2 cellular contexts compared by ENCODE assay signal in the genomic region with DNA sequence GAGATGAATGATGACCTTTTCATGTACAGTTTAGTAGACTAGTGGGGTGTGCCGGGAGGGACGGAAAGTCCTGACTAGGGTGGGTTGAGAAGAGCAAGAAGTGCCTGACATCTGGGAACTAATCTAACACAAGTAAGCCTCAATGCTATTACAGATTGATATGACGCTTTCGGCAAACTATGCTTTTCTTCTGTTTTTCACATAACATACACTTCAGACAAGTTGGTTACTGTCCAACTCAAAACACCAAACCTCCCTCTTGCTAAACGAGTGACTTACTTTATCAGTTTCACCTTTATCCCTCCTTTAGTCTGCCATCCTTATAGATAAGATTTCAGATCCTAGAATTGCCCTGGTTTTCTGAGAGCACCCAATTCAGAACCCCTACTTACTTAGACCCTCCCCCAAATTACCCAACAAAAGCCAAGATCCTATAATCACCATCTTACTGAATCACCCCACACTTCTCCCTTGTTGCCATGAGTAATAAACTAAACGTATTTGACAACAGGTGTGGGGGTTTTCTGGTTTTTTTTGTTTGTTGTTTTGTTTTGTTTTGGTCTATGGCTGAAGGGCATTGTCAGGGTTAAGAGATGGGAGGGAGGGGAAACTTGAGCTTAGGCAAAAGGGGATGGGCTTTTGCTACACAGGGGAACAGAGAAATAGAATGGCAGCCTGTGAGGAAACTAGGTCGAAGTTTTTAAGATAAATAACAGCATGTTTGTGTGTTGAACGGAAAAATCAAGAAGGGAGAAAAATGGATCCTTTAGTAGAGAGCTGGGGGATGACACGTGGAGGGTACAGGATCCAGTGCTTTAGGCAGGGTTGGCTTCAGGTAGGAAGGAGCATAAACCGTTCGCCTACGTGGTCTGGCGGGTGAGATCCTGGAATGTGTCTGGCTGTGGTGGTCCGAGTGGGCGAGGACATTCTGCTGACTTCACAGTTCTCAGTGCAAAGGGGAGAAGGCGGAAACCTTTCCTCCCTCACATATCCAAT.
TF ChIP-seq lines count a peak whose summit lies in the region.

No MANE protein-coding gene starts in this region.

TF ChIP-seq in HEK293T, 16 proteins besides CTCF, POLR2A, EP300 and RAD21:
- no peak for TF ChIP-seq CTBP1 (IDR thresholded peaks at IDR 0.05; ENCODE audit: borderline replicate concordance)
- no peak for TF ChIP-seq ELF4 (IDR thresholded peaks at IDR 0.05)
- no peak for TF ChIP-seq FOXK2 (IDR thresholded peaks at IDR 0.05)
- no peak for TF ChIP-seq HDGF (IDR thresholded peaks at IDR 0.05; ENCODE audit: borderline replicate concordance)
- no peak for TF ChIP-seq TARDBP (IDR thresholded peaks at IDR 0.05)
- TF ChIP-seq BHLHE40 (IDR thresholded peaks at IDR 0.05; ENCODE audit: borderline replicate concordance), result no peak
- TF ChIP-seq FOXM1 (IDR thresholded peaks at IDR 0.05; ENCODE audit: borderline replicate concordance), result no peak
- TF ChIP-seq SP1 (IDR thresholded peaks at IDR 0.05), result no peak
- TF ChIP-seq, protein P1, sequence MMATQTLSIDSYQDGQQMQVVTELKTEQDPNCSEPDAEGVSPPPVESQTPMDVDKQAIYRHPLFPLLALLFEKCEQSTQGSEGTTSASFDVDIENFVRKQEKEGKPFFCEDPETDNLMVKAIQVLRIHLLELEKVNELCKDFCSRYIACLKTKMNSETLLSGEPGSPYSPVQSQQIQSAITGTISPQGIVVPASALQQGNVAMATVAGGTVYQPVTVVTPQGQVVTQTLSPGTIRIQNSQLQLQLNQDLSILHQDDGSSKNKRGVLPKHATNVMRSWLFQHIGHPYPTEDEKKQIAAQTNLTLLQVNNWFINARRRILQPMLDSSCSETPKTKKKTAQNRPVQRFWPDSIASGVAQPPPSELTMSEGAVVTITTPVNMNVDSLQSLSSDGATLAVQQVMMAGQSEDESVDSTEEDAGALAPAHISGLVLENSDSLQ (IDR thresholded peaks at IDR 0.05), result no peak
TF ChIP-seq in HEK293T: peak in this region for 0.

TF ChIP-seq in K562, 482 proteins besides CTCF, POLR2A, EP300 and RAD21 (continues in another document):
- TF ChIP-seq, protein P2, sequence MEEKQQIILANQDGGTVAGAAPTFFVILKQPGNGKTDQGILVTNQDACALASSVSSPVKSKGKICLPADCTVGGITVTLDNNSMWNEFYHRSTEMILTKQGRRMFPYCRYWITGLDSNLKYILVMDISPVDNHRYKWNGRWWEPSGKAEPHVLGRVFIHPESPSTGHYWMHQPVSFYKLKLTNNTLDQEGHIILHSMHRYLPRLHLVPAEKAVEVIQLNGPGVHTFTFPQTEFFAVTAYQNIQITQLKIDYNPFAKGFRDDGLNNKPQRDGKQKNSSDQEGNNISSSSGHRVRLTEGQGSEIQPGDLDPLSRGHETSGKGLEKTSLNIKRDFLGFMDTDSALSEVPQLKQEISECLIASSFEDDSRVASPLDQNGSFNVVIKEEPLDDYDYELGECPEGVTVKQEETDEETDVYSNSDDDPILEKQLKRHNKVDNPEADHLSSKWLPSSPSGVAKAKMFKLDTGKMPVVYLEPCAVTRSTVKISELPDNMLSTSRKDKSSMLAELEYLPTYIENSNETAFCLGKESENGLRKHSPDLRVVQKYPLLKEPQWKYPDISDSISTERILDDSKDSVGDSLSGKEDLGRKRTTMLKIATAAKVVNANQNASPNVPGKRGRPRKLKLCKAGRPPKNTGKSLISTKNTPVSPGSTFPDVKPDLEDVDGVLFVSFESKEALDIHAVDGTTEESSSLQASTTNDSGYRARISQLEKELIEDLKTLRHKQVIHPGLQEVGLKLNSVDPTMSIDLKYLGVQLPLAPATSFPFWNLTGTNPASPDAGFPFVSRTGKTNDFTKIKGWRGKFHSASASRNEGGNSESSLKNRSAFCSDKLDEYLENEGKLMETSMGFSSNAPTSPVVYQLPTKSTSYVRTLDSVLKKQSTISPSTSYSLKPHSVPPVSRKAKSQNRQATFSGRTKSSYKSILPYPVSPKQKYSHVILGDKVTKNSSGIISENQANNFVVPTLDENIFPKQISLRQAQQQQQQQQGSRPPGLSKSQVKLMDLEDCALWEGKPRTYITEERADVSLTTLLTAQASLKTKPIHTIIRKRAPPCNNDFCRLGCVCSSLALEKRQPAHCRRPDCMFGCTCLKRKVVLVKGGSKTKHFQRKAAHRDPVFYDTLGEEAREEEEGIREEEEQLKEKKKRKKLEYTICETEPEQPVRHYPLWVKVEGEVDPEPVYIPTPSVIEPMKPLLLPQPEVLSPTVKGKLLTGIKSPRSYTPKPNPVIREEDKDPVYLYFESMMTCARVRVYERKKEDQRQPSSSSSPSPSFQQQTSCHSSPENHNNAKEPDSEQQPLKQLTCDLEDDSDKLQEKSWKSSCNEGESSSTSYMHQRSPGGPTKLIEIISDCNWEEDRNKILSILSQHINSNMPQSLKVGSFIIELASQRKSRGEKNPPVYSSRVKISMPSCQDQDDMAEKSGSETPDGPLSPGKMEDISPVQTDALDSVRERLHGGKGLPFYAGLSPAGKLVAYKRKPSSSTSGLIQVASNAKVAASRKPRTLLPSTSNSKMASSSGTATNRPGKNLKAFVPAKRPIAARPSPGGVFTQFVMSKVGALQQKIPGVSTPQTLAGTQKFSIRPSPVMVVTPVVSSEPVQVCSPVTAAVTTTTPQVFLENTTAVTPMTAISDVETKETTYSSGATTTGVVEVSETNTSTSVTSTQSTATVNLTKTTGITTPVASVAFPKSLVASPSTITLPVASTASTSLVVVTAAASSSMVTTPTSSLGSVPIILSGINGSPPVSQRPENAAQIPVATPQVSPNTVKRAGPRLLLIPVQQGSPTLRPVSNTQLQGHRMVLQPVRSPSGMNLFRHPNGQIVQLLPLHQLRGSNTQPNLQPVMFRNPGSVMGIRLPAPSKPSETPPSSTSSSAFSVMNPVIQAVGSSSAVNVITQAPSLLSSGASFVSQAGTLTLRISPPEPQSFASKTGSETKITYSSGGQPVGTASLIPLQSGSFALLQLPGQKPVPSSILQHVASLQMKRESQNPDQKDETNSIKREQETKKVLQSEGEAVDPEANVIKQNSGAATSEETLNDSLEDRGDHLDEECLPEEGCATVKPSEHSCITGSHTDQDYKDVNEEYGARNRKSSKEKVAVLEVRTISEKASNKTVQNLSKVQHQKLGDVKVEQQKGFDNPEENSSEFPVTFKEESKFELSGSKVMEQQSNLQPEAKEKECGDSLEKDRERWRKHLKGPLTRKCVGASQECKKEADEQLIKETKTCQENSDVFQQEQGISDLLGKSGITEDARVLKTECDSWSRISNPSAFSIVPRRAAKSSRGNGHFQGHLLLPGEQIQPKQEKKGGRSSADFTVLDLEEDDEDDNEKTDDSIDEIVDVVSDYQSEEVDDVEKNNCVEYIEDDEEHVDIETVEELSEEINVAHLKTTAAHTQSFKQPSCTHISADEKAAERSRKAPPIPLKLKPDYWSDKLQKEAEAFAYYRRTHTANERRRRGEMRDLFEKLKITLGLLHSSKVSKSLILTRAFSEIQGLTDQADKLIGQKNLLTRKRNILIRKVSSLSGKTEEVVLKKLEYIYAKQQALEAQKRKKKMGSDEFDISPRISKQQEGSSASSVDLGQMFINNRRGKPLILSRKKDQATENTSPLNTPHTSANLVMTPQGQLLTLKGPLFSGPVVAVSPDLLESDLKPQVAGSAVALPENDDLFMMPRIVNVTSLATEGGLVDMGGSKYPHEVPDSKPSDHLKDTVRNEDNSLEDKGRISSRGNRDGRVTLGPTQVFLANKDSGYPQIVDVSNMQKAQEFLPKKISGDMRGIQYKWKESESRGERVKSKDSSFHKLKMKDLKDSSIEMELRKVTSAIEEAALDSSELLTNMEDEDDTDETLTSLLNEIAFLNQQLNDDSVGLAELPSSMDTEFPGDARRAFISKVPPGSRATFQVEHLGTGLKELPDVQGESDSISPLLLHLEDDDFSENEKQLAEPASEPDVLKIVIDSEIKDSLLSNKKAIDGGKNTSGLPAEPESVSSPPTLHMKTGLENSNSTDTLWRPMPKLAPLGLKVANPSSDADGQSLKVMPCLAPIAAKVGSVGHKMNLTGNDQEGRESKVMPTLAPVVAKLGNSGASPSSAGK (IDR thresholded peaks at IDR 0.05), result peak; percentile 22; the same call in 1 of the 2 replicates
- TF ChIP-seq SUPT5H (IDR thresholded peaks at IDR 0.05) (0 out of 2 replicates have a peak, but pooled peaks have one; percentile 26), MAFF (IDR thresholded peaks at IDR 0.05; ENCODE audit: low read length) (peak; percentile 73), MAFG (tag; conservative IDR thresholded peaks at IDR 0.05) (peak; percentile 79), ZNF165 (CRISPR knock-in tag; IDR thresholded peaks at IDR 0.05; ENCODE audit: borderline replicate concordance) (no peak), MCM7 (IDR thresholded peaks at IDR 0.05) (no peak), GTF2F1 (IDR thresholded peaks at IDR 0.05; ENCODE audit: low read depth, low read length) (0 out of 2 replicates have a peak, but pooled peaks have one; percentile 15), ESRRA (IDR thresholded peaks at IDR 0.05; ENCODE audit: borderline replicate concordance, low read depth) (peak; percentile 21; the same call in 1 of the 2 replicates), RBFOX2 (IDR thresholded peaks at IDR 0.05; ENCODE audit: low read depth, low read length) (0 out of 2 replicates have a peak, but pooled peaks have one; percentile 2), PHF8 (IDR thresholded peaks at IDR 0.05; ENCODE audit: borderline replicate concordance, low read length) (peak; percentile 32; the same call in 1 of the 2 replicates), MAFK (IDR thresholded peaks at IDR 0.05; ENCODE audit: low read length) (peak; percentile 66), SMARCE1 (IDR thresholded peaks at IDR 0.05) (no peak; the same call in 1 of the 2 replicates), POLR2AphosphoS2 (IDR thresholded peaks at IDR 0.05; ENCODE audit: low read length) (no peak), FOXK1 (CRISPR knock-in tag; IDR thresholded peaks at IDR 0.05; ENCODE audit: borderline replicate concordance) (no peak), DPF2 (IDR thresholded peaks at IDR 0.05) (peak; percentile 38), ZNF316 (IDR thresholded peaks at IDR 0.05) (peak; percentile 96), GABPA (tag; conservative IDR thresholded peaks at IDR 0.05; ENCODE audit: low read depth) (0 out of 2 replicates have a peak, but pooled peaks have one; percentile 2)
- TF ChIP-seq, protein P3, sequence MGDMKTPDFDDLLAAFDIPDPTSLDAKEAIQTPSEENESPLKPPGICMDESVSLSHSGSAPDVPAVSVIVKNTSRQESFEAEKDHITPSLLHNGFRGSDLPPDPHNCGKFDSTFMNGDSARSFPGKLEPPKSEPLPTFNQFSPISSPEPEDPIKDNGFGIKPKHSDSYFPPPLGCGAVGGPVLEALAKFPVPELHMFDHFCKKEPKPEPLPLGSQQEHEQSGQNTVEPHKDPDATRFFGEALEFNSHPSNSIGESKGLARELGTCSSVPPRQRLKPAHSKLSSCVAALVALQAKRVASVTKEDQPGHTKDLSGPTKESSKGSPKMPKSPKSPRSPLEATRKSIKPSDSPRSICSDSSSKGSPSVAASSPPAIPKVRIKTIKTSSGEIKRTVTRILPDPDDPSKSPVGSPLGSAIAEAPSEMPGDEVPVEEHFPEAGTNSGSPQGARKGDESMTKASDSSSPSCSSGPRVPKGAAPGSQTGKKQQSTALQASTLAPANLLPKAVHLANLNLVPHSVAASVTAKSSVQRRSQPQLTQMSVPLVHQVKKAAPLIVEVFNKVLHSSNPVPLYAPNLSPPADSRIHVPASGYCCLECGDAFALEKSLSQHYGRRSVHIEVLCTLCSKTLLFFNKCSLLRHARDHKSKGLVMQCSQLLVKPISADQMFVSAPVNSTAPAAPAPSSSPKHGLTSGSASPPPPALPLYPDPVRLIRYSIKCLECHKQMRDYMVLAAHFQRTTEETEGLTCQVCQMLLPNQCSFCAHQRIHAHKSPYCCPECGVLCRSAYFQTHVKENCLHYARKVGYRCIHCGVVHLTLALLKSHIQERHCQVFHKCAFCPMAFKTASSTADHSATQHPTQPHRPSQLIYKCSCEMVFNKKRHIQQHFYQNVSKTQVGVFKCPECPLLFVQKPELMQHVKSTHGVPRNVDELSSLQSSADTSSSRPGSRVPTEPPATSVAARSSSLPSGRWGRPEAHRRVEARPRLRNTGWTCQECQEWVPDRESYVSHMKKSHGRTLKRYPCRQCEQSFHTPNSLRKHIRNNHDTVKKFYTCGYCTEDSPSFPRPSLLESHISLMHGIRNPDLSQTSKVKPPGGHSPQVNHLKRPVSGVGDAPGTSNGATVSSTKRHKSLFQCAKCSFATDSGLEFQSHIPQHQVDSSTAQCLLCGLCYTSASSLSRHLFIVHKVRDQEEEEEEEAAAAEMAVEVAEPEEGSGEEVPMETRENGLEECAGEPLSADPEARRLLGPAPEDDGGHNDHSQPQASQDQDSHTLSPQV (IDR thresholded peaks at IDR 0.05), result peak; percentile 63
- TF ChIP-seq, protein P4, sequence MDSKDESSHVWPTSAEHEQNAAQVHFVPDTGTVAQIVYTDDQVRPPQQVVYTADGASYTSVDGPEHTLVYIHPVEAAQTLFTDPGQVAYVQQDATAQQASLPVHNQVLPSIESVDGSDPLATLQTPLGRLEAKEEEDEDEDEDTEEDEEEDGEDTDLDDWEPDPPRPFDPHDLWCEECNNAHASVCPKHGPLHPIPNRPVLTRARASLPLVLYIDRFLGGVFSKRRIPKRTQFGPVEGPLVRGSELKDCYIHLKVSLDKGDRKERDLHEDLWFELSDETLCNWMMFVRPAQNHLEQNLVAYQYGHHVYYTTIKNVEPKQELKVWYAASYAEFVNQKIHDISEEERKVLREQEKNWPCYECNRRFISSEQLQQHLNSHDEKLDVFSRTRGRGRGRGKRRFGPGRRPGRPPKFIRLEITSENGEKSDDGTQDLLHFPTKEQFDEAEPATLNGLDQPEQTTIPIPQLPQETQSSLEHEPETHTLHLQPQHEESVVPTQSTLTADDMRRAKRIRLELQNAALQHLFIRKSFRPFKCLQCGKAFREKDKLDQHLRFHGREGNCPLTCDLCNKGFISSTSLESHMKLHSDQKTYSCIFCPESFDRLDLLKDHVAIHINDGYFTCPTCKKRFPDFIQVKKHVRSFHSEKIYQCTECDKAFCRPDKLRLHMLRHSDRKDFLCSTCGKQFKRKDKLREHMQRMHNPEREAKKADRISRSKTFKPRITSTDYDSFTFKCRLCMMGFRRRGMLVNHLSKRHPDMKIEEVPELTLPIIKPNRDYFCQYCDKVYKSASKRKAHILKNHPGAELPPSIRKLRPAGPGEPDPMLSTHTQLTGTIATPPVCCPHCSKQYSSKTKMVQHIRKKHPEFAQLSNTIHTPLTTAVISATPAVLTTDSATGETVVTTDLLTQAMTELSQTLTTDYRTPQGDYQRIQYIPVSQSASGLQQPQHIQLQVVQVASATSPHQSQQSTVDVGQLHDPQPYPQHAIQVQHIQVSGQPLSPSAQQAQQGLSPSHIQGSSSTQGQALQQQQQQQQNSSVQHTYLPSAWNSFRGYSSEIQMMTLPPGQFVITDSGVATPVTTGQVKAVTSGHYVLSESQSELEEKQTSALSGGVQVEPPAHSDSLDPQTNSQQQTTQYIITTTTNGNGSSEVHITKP (IDR thresholded peaks at IDR 0.05; ENCODE audit: partially characterized antibody), result peak; percentile 7
- TF ChIP-seq, protein P5, sequence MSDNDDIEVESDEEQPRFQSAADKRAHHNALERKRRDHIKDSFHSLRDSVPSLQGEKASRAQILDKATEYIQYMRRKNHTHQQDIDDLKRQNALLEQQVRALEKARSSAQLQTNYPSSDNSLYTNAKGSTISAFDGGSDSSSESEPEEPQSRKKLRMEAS (CRISPR knock-in tag; IDR thresholded peaks at IDR 0.05), result peak; percentile 31; the same call in 1 of the 2 replicates
- TF ChIP-seq, protein P6, sequence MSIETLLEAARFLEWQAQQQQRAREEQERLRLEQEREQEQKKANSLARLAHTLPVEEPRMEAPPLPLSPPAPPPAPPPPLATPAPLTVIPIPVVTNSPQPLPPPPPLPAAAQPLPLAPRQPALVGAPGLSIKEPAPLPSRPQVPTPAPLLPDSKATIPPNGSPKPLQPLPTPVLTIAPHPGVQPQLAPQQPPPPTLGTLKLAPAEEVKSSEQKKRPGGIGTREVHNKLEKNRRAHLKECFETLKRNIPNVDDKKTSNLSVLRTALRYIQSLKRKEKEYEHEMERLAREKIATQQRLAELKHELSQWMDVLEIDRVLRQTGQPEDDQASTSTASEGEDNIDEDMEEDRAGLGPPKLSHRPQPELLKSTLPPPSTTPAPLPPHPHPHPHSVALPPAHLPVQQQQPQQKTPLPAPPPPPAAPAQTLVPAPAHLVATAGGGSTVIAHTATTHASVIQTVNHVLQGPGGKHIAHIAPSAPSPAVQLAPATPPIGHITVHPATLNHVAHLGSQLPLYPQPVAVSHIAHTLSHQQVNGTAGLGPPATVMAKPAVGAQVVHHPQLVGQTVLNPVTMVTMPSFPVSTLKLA (conservative IDR thresholded peaks at IDR 0.05), result 0 out of 4 replicates have a peak, but pooled peaks of 1 of the 2 experiments have one; percentile 9
